8 cellular contexts compared by ENCODE assay signal in the genomic region with DNA sequence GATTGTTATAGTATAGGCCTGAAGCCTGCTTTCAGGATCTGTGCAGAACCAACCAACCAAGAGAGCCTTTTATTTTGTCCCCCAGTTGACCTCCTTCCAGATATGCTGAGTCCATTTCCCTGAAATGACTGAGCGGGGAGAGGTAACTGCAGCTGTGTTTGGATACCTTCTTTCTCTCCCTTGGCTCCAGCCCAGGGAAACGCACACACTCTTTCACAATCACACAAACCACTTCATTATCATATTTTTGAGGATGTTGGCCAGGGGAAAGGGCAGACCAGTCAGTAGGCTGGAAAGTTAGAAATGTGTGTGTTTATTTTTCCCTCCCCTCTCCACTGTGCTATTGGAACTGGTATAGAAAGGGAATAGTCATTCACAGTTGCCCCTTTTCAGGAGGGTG.
DNase-seq lines count a peak whose midpoint lies in the region; ATAC-seq, FAIRE-seq and TF ChIP-seq lines count a peak whose summit lies in the region.

No MANE protein-coding gene starts in this region.

- no peak overlapping the region for H3K27ac ChIP-seq in colonic mucosa
- H3K27ac ChIP-seq in naive thymus-derived CD4-positive, alpha-beta T cell (ENCODE audit: low read depth, low read length): no peak overlapping the region

- CTCF ChIA-PET in naive thymus-derived CD4-positive, alpha-beta T cell (lab: Charles Lee): no interaction called here

- peaks cover 0 to 9% (median 0%) of the 10 kb centered on the region in 5 donors for H3K36me3 Mint-ChIP-seq in naive thymus-derived CD4-positive, alpha-beta T cell

- no peak overlapping the region for H3K9ac ChIP-seq in colonic mucosa (ENCODE audit: low read depth in 2 of 2, low read length in 2 of 2)

- DNase-seq in DMS153 treated with DMSO at 0.1 percent for 48 hours (lab: John Stamatoyannopoulos, UW; ENCODE audit: unreplicated experiment) (peak; percentile 89), NCI-H226 (peak; percentile 83), colonic mucosa (peak; percentile 69), NCI-H187 treated with DMSO at 0.1 percent for 48 hours (lab: John Stamatoyannopoulos, UW) (no peak), frontal cortex (ENCODE audit: low spot score in 2 of 2) (no peak), iPS-NIHi7 (ENCODE audit: extremely low spot score) (no peak)
- no peak for DNase-seq in naive thymus-derived CD4-positive, alpha-beta T cell

- no peak for FAIRE-seq in frontal cortex (lab: Jason Lieb, UNC)

- H3K36me3 ChIP-seq in colonic mucosa: no peaks in the 10 kb centered on the region
- H3K36me3 ChIP-seq in naive thymus-derived CD4-positive, alpha-beta T cell (ENCODE audit: control insufficient read depth in 2 of 3, insufficient read depth in 3 of 3, low read length in 3 of 3): no peaks in the 10 kb centered on the region

- H3K4me3 Mint-ChIP-seq in naive thymus-derived CD4-positive, alpha-beta T cell: no peak overlapping the region

- peak; percentile 49 for ATAC-seq in naive thymus-derived CD4-positive, alpha-beta T cell
- ATAC-seq in GM18498 (IDR thresholded peaks at IDR 0.05; ENCODE audit: unreplicated experiment): no peak

- H3K9me3 Mint-ChIP-seq in naive thymus-derived CD4-positive, alpha-beta T cell: peaks cover 0 to 6% (median 1%) of the 10 kb centered on the region in 11 donors

- H3K27me3 ChIP-seq in colonic mucosa: no peaks in the 10 kb centered on the region
- no peaks in the 10 kb centered on the region for H3K27me3 ChIP-seq in naive thymus-derived CD4-positive, alpha-beta T cell (ENCODE audit: control insufficient read depth in 2 of 2, insufficient read depth in 2 of 2, low read length in 2 of 2)

- no peaks in the 10 kb centered on the region for H3K9me3 ChIP-seq in colonic mucosa
- H3K9me3 ChIP-seq in naive thymus-derived CD4-positive, alpha-beta T cell (ENCODE audit: control insufficient read depth in 2 of 3, low read length in 3 of 3): no peaks in the 10 kb centered on the region

- intact Hi-C loops in colonic mucosa (cut with DNase I): no loop called here
- intact Hi-C loops in naive thymus-derived CD4-positive, alpha-beta T cell (cut with micrococcal nuclease): no loop called here

- TF ChIP-seq CTCF in colonic mucosa (IDR thresholded peaks at IDR 0.05): no peak

- H3K27ac Mint-ChIP-seq in naive thymus-derived CD4-positive, alpha-beta T cell: no peak overlapping the region

- H3K4me1 ChIP-seq in colonic mucosa: peaks cover 8% of the 10 kb centered on the region
- H3K4me1 ChIP-seq in naive thymus-derived CD4-positive, alpha-beta T cell (ENCODE audit: control insufficient read depth in 2 of 2, insufficient read depth in 2 of 2, low read length in 2 of 2): peaks cover 0 to 3% of the 10 kb centered on the region in 2 donors

- H3K4me3 ChIP-seq in colonic mucosa: no peak overlapping the region
- no peak overlapping the region for H3K4me3 ChIP-seq in naive thymus-derived CD4-positive, alpha-beta T cell (ENCODE audit: low read length)

- POLR2A ChIA-PET in naive thymus-derived CD4-positive, alpha-beta T cell (lab: Charles Lee): interaction anchor here (0.7 to 1.2 kb wide), 2 partner anchors 23 to 53 kb away, joined by 3 read pairs; no protein-coding TSS in a partner anchor

- H3K4me1 Mint-ChIP-seq in naive thymus-derived CD4-positive, alpha-beta T cell: peaks cover 4 to 23% (median 16%) of the 10 kb centered on the region in 7 donors

- no peaks in the 10 kb centered on the region for H3K27me3 Mint-ChIP-seq in naive thymus-derived CD4-positive, alpha-beta T cell

Comparison
In these comparisons a context has a peak if more than half of its experiments do, and no peak if none do; other contexts are left out.
1. DNase-seq: peak in DMS153 treated with DMSO at 0.1 percent for 48 hours (single experiment), NCI-H226 (single experiment) and colonic mucosa (single experiment); none in naive thymus-derived CD4-positive, alpha-beta T cell (0 of 9), NCI-H187 treated with DMSO at 0.1 percent for 48 hours (single experiment), frontal cortex (0 of 2) and iPS-NIHi7 (single experiment).